1 cellular context compared by ENCODE assay signal in the genomic region with DNA sequence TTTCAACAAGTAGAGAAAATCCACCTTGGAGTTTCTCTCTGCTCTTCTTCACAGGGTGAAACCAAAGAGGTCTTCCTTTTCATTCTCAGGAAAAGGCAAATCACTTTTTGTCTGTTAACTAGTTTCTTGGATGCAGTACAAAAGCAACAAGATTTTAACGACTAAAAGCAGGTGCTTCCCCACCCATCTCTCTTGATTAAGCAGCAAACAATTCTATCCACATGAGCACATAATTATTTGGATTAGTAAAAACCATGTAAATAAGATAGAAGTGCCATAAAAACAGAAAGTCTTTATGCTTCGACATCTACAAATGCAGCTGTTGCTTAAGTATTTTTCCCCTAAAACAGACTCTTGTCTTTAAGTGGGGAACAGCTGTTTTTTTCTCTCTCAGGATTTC.
TF ChIP-seq lines count a peak whose summit lies in the region.

No MANE protein-coding gene starts in this region.

TF ChIP-seq in GM12891, 5 proteins besides CTCF, POLR2A, EP300 and RAD21:
- TF ChIP-seq POU2F2 (IDR thresholded peaks at IDR 0.05; ENCODE audit: low read depth, low read length) (no peak), SPI1 (IDR thresholded peaks at IDR 0.05; ENCODE audit: low read depth, low read length) (no peak), TAF1 (IDR thresholded peaks at IDR 0.05; ENCODE audit: low read depth, low read length) (no peak), PAX5 (IDR thresholded peaks at IDR 0.05; ENCODE audit: insufficient read depth, low read length, severe bottlenecking) (no peak), POLR2AphosphoS5 (IDR thresholded peaks at IDR 0.05; ENCODE audit: low read depth, low read length) (no peak)
